Comparison of ENCODE assay signal across 8 cellular contexts in the genomic region with DNA sequence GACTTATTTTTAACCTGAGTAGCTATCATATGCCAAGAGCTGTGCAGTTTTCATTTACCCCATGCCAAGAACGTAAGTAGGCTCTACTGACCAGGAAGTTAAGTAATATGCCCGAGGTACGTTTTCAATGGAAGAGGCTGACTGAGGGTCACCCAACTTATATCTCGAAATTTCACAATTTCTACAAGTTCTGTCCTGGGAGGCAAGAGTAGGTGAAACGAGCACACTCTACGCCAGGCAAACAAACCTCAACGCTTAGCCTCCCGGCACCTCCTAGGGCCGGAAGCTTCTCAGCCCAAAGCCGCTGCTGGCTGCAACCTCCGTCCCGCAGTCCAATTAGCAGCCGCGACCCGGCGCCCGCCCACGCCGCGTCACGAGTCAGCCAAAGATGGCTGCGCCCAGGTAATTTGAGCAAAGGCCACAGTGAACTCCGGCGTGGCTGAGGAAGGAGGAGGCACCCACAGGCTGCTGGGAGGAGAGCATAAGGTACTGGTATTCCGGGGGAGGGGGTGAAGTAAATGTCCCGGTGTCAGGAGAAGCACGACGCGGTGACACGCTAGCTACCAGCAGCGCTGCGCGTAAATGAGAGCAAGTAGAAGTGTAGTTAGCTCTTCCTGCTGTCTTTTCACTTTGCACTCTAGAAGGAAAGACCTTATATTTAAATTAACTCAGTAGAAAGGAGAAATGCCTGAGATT. TPM values are rescaled to one million over a fixed set of nuclear protein-coding genes. Genes with fewer than 3 reads are reported as not detected.
A peak's percentile ranks its signal among the peaks of the same experiment; 100 is the strongest.
DNase-seq lines count a peak whose midpoint lies in the region; ATAC-seq and TF ChIP-seq lines count a peak whose summit lies in the region.

Gene TMEM126A (plus strand): TSS at position 364 of the 696 bp plus-strand sequence. CDS start 2,289 bp downstream, outside the sequence.

- H3K4me2 ChIP-seq in Loucy (ENCODE audit: low read depth, low read length, poor library complexity, severe bottlenecking) = peak within 1 kb of the TSS; percentile 86

- ATAC-seq in naive thymus-derived CD4-positive, alpha-beta T cell = peak; percentile 99
- peak; percentile 98 to 99 for ATAC-seq in stimulated activated naive B cell treated with anti-CD40 and anti-IgM and Interleukin-4, amounts not matched to agents 10 μg/mL and 1 μg/mL and 100 μg/mL, for 72 hours (replicated peaks)

- peaks cover 12 to 29% (median 22%) of the 10 kb centered on the region in 5 donors for H3K27me3 Mint-ChIP-seq in naive thymus-derived CD4-positive, alpha-beta T cell
- peaks cover 17 to 18% of the 10 kb centered on the region in 2 donors for H3K27me3 Mint-ChIP-seq in stimulated activated naive B cell treated with anti-CD40 and anti-IgM and Interleukin-4, amounts not matched to agents 10 μg/mL and 1 μg/mL and 100 μg/mL, for 72 hours

- H3K27me3 ChIP-seq in H7 (ENCODE audit: control insufficient read depth, insufficient read depth, low read length) (no peaks in the 10 kb centered on the region), Loucy (ENCODE audit: insufficient read depth, low read length, poor library complexity, severe bottlenecking) (peaks cover 27% of the 10 kb centered on the region)
- H3K27me3 ChIP-seq in naive thymus-derived CD4-positive, alpha-beta T cell (ENCODE audit: control insufficient read depth in 2 of 2, insufficient read depth in 2 of 2, low read length in 2 of 2) = no peaks in the 10 kb centered on the region

- peak within 1 kb of the TSS; percentile 83 for H2AFZ ChIP-seq in Loucy (ENCODE audit: low read length)

- peaks cover 0 to 6% (median 1%) of the 10 kb centered on the region in 5 donors for H3K36me3 Mint-ChIP-seq in naive thymus-derived CD4-positive, alpha-beta T cell
- H3K36me3 Mint-ChIP-seq in stimulated activated naive B cell treated with anti-CD40 and anti-IgM and Interleukin-4, amounts not matched to agents 10 μg/mL and 1 μg/mL and 100 μg/mL, for 72 hours = peaks cover 0 to 14% of the 10 kb centered on the region in 2 donors

- H3K79me2 ChIP-seq in Loucy (ENCODE audit: insufficient read depth, low read length) = peaks cover 11% of the 10 kb centered on the region; the same call in 1 of the 2 replicates

- no peaks in the 10 kb centered on the region for H4K20me1 ChIP-seq in Loucy (ENCODE audit: insufficient read depth, low read length, poor library complexity, severe bottlenecking)

- H3K27ac ChIP-seq in naive thymus-derived CD4-positive, alpha-beta T cell (ENCODE audit: low read depth, low read length) = peak within 1 kb of the TSS; percentile 87

- H3K9ac ChIP-seq in Loucy (ENCODE audit: low read depth, low read length, poor library complexity, severe bottlenecking) = peak within 1 kb of the TSS; percentile 75

- H3F3A ChIP-seq in Loucy (ENCODE audit: low read depth) = no peaks in the 10 kb centered on the region

- CTCF ChIA-PET in naive thymus-derived CD4-positive, alpha-beta T cell (lab: Charles Lee) = interaction anchor here (1.2 to 1.9 kb wide), 3 partner anchors 10 to 19 kb away, joined by 3 to 6 read pairs (median 6); partner anchors contain the start of gene TMEM126B

- TF ChIP-seq CTCF in Loucy (conservative IDR thresholded peaks at IDR 0.05; ENCODE audit: low read length) (no peak), fibroblast of mammary gland (conservative IDR thresholded peaks at IDR 0.05; ENCODE audit: control insufficient read depth, insufficient read depth, low read depth, low read length) (no peak)

- intact Hi-C loops in naive thymus-derived CD4-positive, alpha-beta T cell (cut with micrococcal nuclease) = loop anchor here (1.0 to 5.0 kb wide), 10 partner anchors 10 to 655 kb away; partner anchors contain the start of genes EED (in 2 of the 2), HIKESHI (in 2 of the 2), PICALM (in 2 of the 2) and TMEM126B (in 2 of the 2)

- H3K4me1 ChIP-seq in Loucy (ENCODE audit: insufficient read depth, low read length, poor library complexity, severe bottlenecking) = peaks cover 12% of the 10 kb centered on the region
- peaks cover 11 to 14% of the 10 kb centered on the region in 2 donors for H3K4me1 ChIP-seq in naive thymus-derived CD4-positive, alpha-beta T cell (ENCODE audit: control insufficient read depth in 2 of 2, insufficient read depth in 2 of 2, low read length in 2 of 2)

- no peaks in the 10 kb centered on the region for H3K9me3 Mint-ChIP-seq in naive thymus-derived CD4-positive, alpha-beta T cell
- H3K9me3 Mint-ChIP-seq in stimulated activated naive B cell treated with anti-CD40 and anti-IgM and Interleukin-4, amounts not matched to agents 10 μg/mL and 1 μg/mL and 100 μg/mL, for 72 hours = no peaks in the 10 kb centered on the region

- peak within 1 kb of the TSS; percentile 71 for H3K4me3 ChIP-seq in H7 (ENCODE audit: insufficient read depth, low read depth, low read length)
- H3K4me3 ChIP-seq in Loucy (ENCODE audit: low read length, poor library complexity, severe bottlenecking) = peak within 1 kb of the TSS; percentile 81
- H3K4me3 ChIP-seq in fibroblast of mammary gland (ENCODE audit: control insufficient read depth, low read depth, low read length) = peak within 1 kb of the TSS; percentile 96
- peak within 1 kb of the TSS; percentile 83 for H3K4me3 ChIP-seq in naive thymus-derived CD4-positive, alpha-beta T cell (ENCODE audit: low read length)

- peak; percentile 98 for TF ChIP-seq POLR2A in Raji (IDR thresholded peaks at IDR 0.05; ENCODE audit: insufficient read depth, low read depth, low read length)

- no peaks in the 10 kb centered on the region for H3K9me2 ChIP-seq in Loucy (replicated peaks; ENCODE audit: low read depth, low read length)

- H3K27ac Mint-ChIP-seq in naive thymus-derived CD4-positive, alpha-beta T cell = peak within 1 kb of the TSS; percentile 86 to 99 (median 98)
- H3K27ac Mint-ChIP-seq in stimulated activated naive B cell treated with anti-CD40 and anti-IgM and Interleukin-4, amounts not matched to agents 10 μg/mL and 1 μg/mL and 100 μg/mL, for 72 hours = peak within 1 kb of the TSS; percentile 95

- H3K9me3 ChIP-seq in Loucy (ENCODE audit: insufficient read depth, low read depth, low read length) = no peaks in the 10 kb centered on the region
- H3K9me3 ChIP-seq in naive thymus-derived CD4-positive, alpha-beta T cell (ENCODE audit: control insufficient read depth in 2 of 3, low read length in 3 of 3) = no peaks in the 10 kb centered on the region

- H3K36me3 ChIP-seq in H7 (replicated peaks; ENCODE audit: control insufficient read depth, insufficient read depth, low read length) = no peaks in the 10 kb centered on the region
- H3K36me3 ChIP-seq in Loucy (ENCODE audit: insufficient read depth, low read length) = no peaks in the 10 kb centered on the region
- H3K36me3 ChIP-seq in naive thymus-derived CD4-positive, alpha-beta T cell (ENCODE audit: control insufficient read depth in 2 of 3, insufficient read depth in 3 of 3, low read length in 3 of 3) = peaks cover 0 to 4% (median 4%) of the 10 kb centered on the region in 3 experiments

- DNase-seq in EL (peak; percentile 85), H7 (peak; percentile 77), fibroblast of mammary gland (ENCODE audit: low read depth) (peak; percentile 72)
- peak; percentile 86 for DNase-seq in activated T-helper 9 cell treated with anti-CD3 and anti-CD28 coated beads, Interleukin-2, amount 50 U/mL, for 16 hours (ENCODE audit: low read depth)
- DNase-seq in naive thymus-derived CD4-positive, alpha-beta T cell = peak; percentile 85 to 92 (median 90)
- DNase-seq in stimulated activated naive B cell treated with anti-CD40 and anti-IgM and Interleukin-4, amounts not matched to agents 10 μg/mL and 1 μg/mL and 100 μg/mL, for 72 hours = peak; percentile 86

- POLR2A ChIA-PET in naive thymus-derived CD4-positive, alpha-beta T cell (lab: Charles Lee) = interaction anchor here (0.6 to 10.3 kb wide), 18 partner anchors 10 to 1387 kb away, joined by 3 to 207 read pairs (median 4); partner anchors contain the start of genes CREBZF, DLG2, HIKESHI and PICALM

- peaks cover 9 to 48% (median 38%) of the 10 kb centered on the region in 7 donors for H3K4me1 Mint-ChIP-seq in naive thymus-derived CD4-positive, alpha-beta T cell
- H3K4me1 Mint-ChIP-seq in stimulated activated naive B cell treated with anti-CD40 and anti-IgM and Interleukin-4, amounts not matched to agents 10 μg/mL and 1 μg/mL and 100 μg/mL, for 72 hours = peaks cover 9 to 30% of the 10 kb centered on the region in 2 donors

- H3K4me3 Mint-ChIP-seq in naive thymus-derived CD4-positive, alpha-beta T cell = peak within 1 kb of the TSS; percentile 92 to 100 (median 98)
- peak within 1 kb of the TSS; percentile 87 to 96 for H3K4me3 Mint-ChIP-seq in stimulated activated naive B cell treated with anti-CD40 and anti-IgM and Interleukin-4, amounts not matched to agents 10 μg/mL and 1 μg/mL and 100 μg/mL, for 72 hours

RNA-seq across cellular contexts. Expression of gene TMEM126A, which starts in this region (rescaled TPM):
- total RNA-seq in H7 (2014; rRNA removed; shearing (Covaris generic)) = 28.0 and 31.6 TPM in 2 replicates
- total RNA-seq in naive thymus-derived CD4-positive, alpha-beta T cell = 10 to 100 TPM; 17.8 to 40.8 (median 18.9) TPM
- 10 to 100 TPM; 63.0 to 68.0 TPM for polyA plus RNA-seq in naive thymus-derived CD4-positive, alpha-beta T cell

Comparison
In these comparisons a context has a peak if more than half of its experiments do, and no peak if none do; other contexts are left out.
1. Peak in every context shown above with its lines: DNase-seq, ATAC-seq, H3K4me3 ChIP-seq and H3K27ac ChIP-seq.